ENCODE assay signal across 20 cellular contexts in genomic region chr5:132098621-132099020, GRCh38. TPM values are rescaled to one million over a fixed set of nuclear protein-coding genes. Genes with fewer than 3 reads are reported as not detected.
DNase-seq lines count a peak whose midpoint lies in the region; ATAC-seq and TF ChIP-seq lines count a peak whose summit lies in the region.
"Had no signal": no experiment of that assay in that cellular context is flagged by ENCODE, and none has a peak within 500 bp of the region (broad histone marks: within the 10 kb centered on the region; RNA-seq: fewer than 3 reads in every experiment).

No MANE protein-coding gene starts in this region.

- H3F3A ChIP-seq in neural cell (ENCODE audit: insufficient read depth, low read length, poor library complexity, severe bottlenecking): peaks cover 9% of the 10 kb centered on the region

- no peak for ATAC-seq in activated naive CD8-positive, alpha-beta T cell treated with anti-CD3 and anti-CD28 coated beads, Interleukin-2, amount 10 ng/mL, durations not matched to agents 7 days and 5 days (ENCODE audit: low read depth)
- no peak for ATAC-seq in GM18505 (IDR thresholded peaks at IDR 0.05; ENCODE audit: unreplicated experiment)

- peaks cover 94% of the 10 kb centered on the region for H3K4me1 Mint-ChIP-seq in activated T-cell treated with anti-CD3 and anti-CD28 coated beads, Interleukin-2, amount 50 U/mL, for 24 hours (ENCODE audit: low read depth)
- peaks cover 57% of the 10 kb centered on the region for H3K4me1 Mint-ChIP-seq in activated naive CD8-positive, alpha-beta T cell treated with anti-CD3 and anti-CD28 coated beads, Interleukin-2, amount 10 ng/mL, durations not matched to agents 7 days and 5 days
- H3K4me1 Mint-ChIP-seq: H9 had no signal

- H3K27me3 Mint-ChIP-seq in activated T-cell treated with anti-CD3 and anti-CD28 coated beads, Interleukin-2, amount 50 U/mL, for 24 hours: peaks cover 4% of the 10 kb centered on the region
- H3K27me3 Mint-ChIP-seq in activated naive CD8-positive, alpha-beta T cell treated with anti-CD3 and anti-CD28 coated beads, Interleukin-2, amount 10 ng/mL, durations not matched to agents 7 days and 5 days: no peaks in the 10 kb centered on the region

- no peaks in the 10 kb centered on the region for H3K9me3 ChIP-seq in neural cell (ENCODE audit: low read length)

- peak overlapping the region; percentile 55 for H3K4me3 Mint-ChIP-seq in activated T-cell treated with anti-CD3 and anti-CD28 coated beads, Interleukin-2, amount 50 U/mL, for 24 hours
- H3K4me3 Mint-ChIP-seq in activated naive CD8-positive, alpha-beta T cell treated with anti-CD3 and anti-CD28 coated beads, Interleukin-2, amount 10 ng/mL, durations not matched to agents 7 days and 5 days: peak overlapping the region; percentile 8
- H3K4me3 Mint-ChIP-seq: H9 had no signal

- H3K27ac ChIP-seq in KMS-11: peak overlapping the region; percentile 6; the same call in 1 of the 2 replicates
- peak overlapping the region; percentile 89 for H3K27ac ChIP-seq in neural cell (ENCODE audit: low read length)
- H3K27ac ChIP-seq: parathyroid adenoma had no signal

- H3K27me3 ChIP-seq in KMS-11 (ENCODE audit: insufficient read depth, low read depth) (no peaks in the 10 kb centered on the region), neural cell (ENCODE audit: insufficient read depth, low read depth, low read length) (no peaks in the 10 kb centered on the region)

- no peaks in the 10 kb centered on the region for H3K79me2 ChIP-seq in KMS-11 (ENCODE audit: insufficient read depth, low read depth)
- H3K79me2 ChIP-seq in neural cell (replicated peaks; ENCODE audit: insufficient read depth, low read length): no peaks in the 10 kb centered on the region
- H3K79me2 ChIP-seq: parathyroid adenoma had no signal

- no peak overlapping the region for H3K9ac ChIP-seq in KMS-11
- no peak overlapping the region for H3K9ac ChIP-seq in neural cell (ENCODE audit: low read length)
- H3K9ac ChIP-seq: parathyroid adenoma had no signal

- H4K20me1 ChIP-seq in KMS-11 (ENCODE audit: insufficient read depth) (no peaks in the 10 kb centered on the region), neural cell (ENCODE audit: insufficient read depth) (no peaks in the 10 kb centered on the region)

- no peaks in the 10 kb centered on the region for H3K9me3 Mint-ChIP-seq in activated T-cell treated with anti-CD3 and anti-CD28 coated beads, Interleukin-2, amount 50 U/mL, for 24 hours
- no peaks in the 10 kb centered on the region for H3K9me3 Mint-ChIP-seq in activated naive CD8-positive, alpha-beta T cell treated with anti-CD3 and anti-CD28 coated beads, Interleukin-2, amount 10 ng/mL, durations not matched to agents 7 days and 5 days
- H3K9me3 Mint-ChIP-seq: H9 had no signal

- peak overlapping the region; percentile 93 for H3K27ac Mint-ChIP-seq in activated T-cell treated with anti-CD3 and anti-CD28 coated beads, Interleukin-2, amount 50 U/mL, for 24 hours
- peak overlapping the region; percentile 42 for H3K27ac Mint-ChIP-seq in activated naive CD8-positive, alpha-beta T cell treated with anti-CD3 and anti-CD28 coated beads, Interleukin-2, amount 10 ng/mL, durations not matched to agents 7 days and 5 days
- H3K27ac Mint-ChIP-seq: H9 had no signal

- H2AFZ ChIP-seq in KMS-11 (ENCODE audit: low read depth) (no peak overlapping the region), neural cell (ENCODE audit: low read depth, low read length) (no peak overlapping the region)
- H2AFZ ChIP-seq: parathyroid adenoma had no signal

- no peak for DNase-seq in activated T-cell treated with anti-CD3 and anti-CD28 coated beads, Interleukin-2, amount 50 U/mL, for 24 hours
- DNase-seq in activated T-cell treated with anti-CD3 and anti-CD28 coated beads for 4 hours (no peak), midbrain (lab: John Stamatoyannopoulos, UW) (no peak), DMS153 treated with DMSO at 0.1 percent for 48 hours (lab: John Stamatoyannopoulos, UW; ENCODE audit: unreplicated experiment) (no peak)
- DNase-seq in activated naive CD8-positive, alpha-beta T cell treated with anti-CD3 and anti-CD28 coated beads, Interleukin-2, amount 10 ng/mL, durations not matched to agents 7 days and 5 days: no peak
- DNase-seq: activated CD4-positive, CD25-positive, alpha-beta regulatory T cell treated with anti-CD3 and anti-CD28 coated beads, Interleukin-2, amount 50 U/mL, for 72 hours; anterior cingulate cortex; H9; NCI-H1092 treated with DMSO at 0.1 percent for 48 hours; NCI-H2081 treated with DMSO at 0.1 percent for 48 hours; NCI-H510A treated with DMSO at 0.1 percent for 48 hours; SHP77 had no signal

- TF ChIP-seq CTCF in KMS-11 (conservative IDR thresholded peaks at IDR 0.05; ENCODE audit: low read depth, low read length) (no peak), neural cell (IDR thresholded peaks at IDR 0.05; ENCODE audit: poor library complexity, severe bottlenecking) (no peak)

- POLR2A ChIA-PET in activated naive CD8-positive, alpha-beta T cell treated with anti-CD3 and anti-CD28 coated beads, Interleukin-2, amount 10 ng/mL, durations not matched to agents 7 days and 5 days (lab: Charles Lee): no interaction called here

- TF ChIP-seq RAD21 in neural cell (conservative IDR thresholded peaks at IDR 0.05): no peak

- peak overlapping the region; percentile 79 for H3K4me2 ChIP-seq in KMS-11
- H3K4me2 ChIP-seq in neural cell (ENCODE audit: low read length): no peak overlapping the region

- H3K36me3 ChIP-seq in KMS-11 (ENCODE audit: insufficient read depth): no peaks in the 10 kb centered on the region
- no peaks in the 10 kb centered on the region for H3K36me3 ChIP-seq in neural cell (ENCODE audit: insufficient read depth, low read length)

- H3K4me3 ChIP-seq in KMS-11 (IDR thresholded peaks at IDR 0.05; ENCODE audit: insufficient read depth, low read depth, low read length): no peak overlapping the region
- peak overlapping the region; percentile 5 for H3K4me3 ChIP-seq in neural cell (ENCODE audit: low read length)

- TF ChIP-seq POLR2A in GM18505 (IDR thresholded peaks at IDR 0.05; ENCODE audit: borderline replicate concordance, extremely low read depth, insufficient read depth, insufficient read length): no peak

- H3K4me1 ChIP-seq in KMS-11 (ENCODE audit: low read depth, poor library complexity, severe bottlenecking): peaks cover 68% of the 10 kb centered on the region
- H3K4me1 ChIP-seq: parathyroid adenoma had no signal

- no peak for TF ChIP-seq EP300 in neural cell (conservative IDR thresholded peaks at IDR 0.05; ENCODE audit: poor library complexity, severe bottlenecking)

- no peaks in the 10 kb centered on the region for H3K36me3 Mint-ChIP-seq in activated T-cell treated with anti-CD3 and anti-CD28 coated beads, Interleukin-2, amount 50 U/mL, for 24 hours (ENCODE audit: low read depth)
- peaks cover 3% of the 10 kb centered on the region for H3K36me3 Mint-ChIP-seq in activated naive CD8-positive, alpha-beta T cell treated with anti-CD3 and anti-CD28 coated beads, Interleukin-2, amount 10 ng/mL, durations not matched to agents 7 days and 5 days

- H3K9me2 ChIP-seq in neural cell (ENCODE audit: insufficient read depth, low read length): no peaks in the 10 kb centered on the region

TF ChIP-seq in neural cell, 6 proteins besides CTCF, POLR2A, EP300 and RAD21:
- TF ChIP-seq EZH2 (IDR thresholded peaks at IDR 0.05; ENCODE audit: borderline replicate concordance, insufficient read depth, low read length, poor library complexity, severe bottlenecking): no peak
- no peak for TF ChIP-seq POLR2AphosphoS5 (IDR thresholded peaks at IDR 0.05)
- no peak for TF ChIP-seq SMC3 (conservative IDR thresholded peaks at IDR 0.05; ENCODE audit: poor library complexity)
- TF ChIP-seq MXI1 (conservative IDR thresholded peaks at IDR 0.05; ENCODE audit: poor library complexity, severe bottlenecking): no peak
- TF ChIP-seq REST (IDR thresholded peaks at IDR 0.05; ENCODE audit: borderline replicate concordance): no peak
- TF ChIP-seq TAF1 (IDR thresholded peaks at IDR 0.05; ENCODE audit: low read depth): no peak

RNA-seq across cellular contexts. Expression of gene CSF2, which starts 25.0 kb away (rescaled TPM):
- 1 to 10 TPM; 1.1 to 1.4 TPM for total RNA-seq in activated naive CD8-positive, alpha-beta T cell treated with anti-CD3 and anti-CD28 coated beads, Interleukin-2, amount 10 ng/mL, durations not matched to agents 7 days and 5 days
- not detected in 2 replicates for polyA plus RNA-seq in neural cell
- not detected in 2 replicates for polyA minus RNA-seq in neural cell
- total RNA-seq: chondrocyte, H9, liver, subcutaneous adipose tissue had no signal
- polyA plus RNA-seq: liver had no signal

RNA-seq across cellular contexts. Expression of gene IL3, which starts 38.2 kb away (rescaled TPM):
- not detected for total RNA-seq in activated naive CD8-positive, alpha-beta T cell treated with anti-CD3 and anti-CD28 coated beads, Interleukin-2, amount 10 ng/mL, durations not matched to agents 7 days and 5 days
- not detected in 2 replicates for polyA plus RNA-seq in neural cell
- not detected in 2 replicates for polyA minus RNA-seq in neural cell
- total RNA-seq: chondrocyte, fibroblast of lung, H9, liver, subcutaneous adipose tissue had no signal
- polyA plus RNA-seq: fibroblast of lung, liver had no signal
